12 cellular contexts compared by ENCODE assay signal in the genomic region with DNA sequence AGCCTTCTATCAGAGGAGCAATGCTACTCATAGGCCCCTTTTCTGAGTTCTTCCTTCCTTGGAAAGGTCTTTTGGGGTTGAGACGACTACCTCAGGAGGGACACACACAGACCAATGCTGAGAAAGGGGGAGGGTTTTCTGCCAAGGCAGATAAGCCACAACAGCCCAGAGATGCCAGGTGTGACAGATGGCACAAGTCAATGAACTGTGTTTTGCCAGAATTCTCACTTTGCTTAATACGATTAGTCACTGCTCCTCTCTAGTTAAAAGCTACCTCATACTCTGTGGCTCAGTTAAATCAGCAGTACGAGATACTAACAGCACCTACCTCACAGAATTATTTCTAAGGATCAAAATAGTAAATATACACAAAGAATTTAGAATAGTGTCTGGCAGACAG. TPM values are rescaled to one million over a fixed set of nuclear protein-coding genes. Genes with fewer than 3 reads are reported as not detected.
DNase-seq lines count a peak whose midpoint lies in the region; ATAC-seq and TF ChIP-seq lines count a peak whose summit lies in the region.
"Had no signal": no experiment of that assay in that cellular context is flagged by ENCODE, and none has a peak within 500 bp of the region (broad histone marks: within the 10 kb centered on the region; RNA-seq: fewer than 3 reads in every experiment).

No MANE protein-coding gene starts in this region.

- 0 out of 3 replicates have a peak, but pooled peaks have one; percentile 29 for ATAC-seq in DND-41 (ENCODE audit: insufficient read depth, low read depth)
- ATAC-seq in HG02571 (IDR thresholded peaks at IDR 0.05; ENCODE audit: unreplicated experiment) = no peak
- ATAC-seq: WTC11 had no signal

- peak overlapping the region; percentile 16; the same call in 1 of the 2 replicates for H3K4me2 ChIP-seq in DND-41 (ENCODE audit: insufficient read depth, low read length)

- TF ChIP-seq CTCF in DND-41 (IDR thresholded peaks at IDR 0.05; ENCODE audit: borderline replicate concordance, extremely low read depth, low read length, poor library complexity, severe bottlenecking) = no peak
- TF ChIP-seq CTCF in esophagus muscularis mucosa (IDR thresholded peaks at IDR 0.05) = no peak
- TF ChIP-seq CTCF in sigmoid colon (IDR thresholded peaks at IDR 0.05) = no peak

- no peak overlapping the region for H3K9ac ChIP-seq in DND-41 (ENCODE audit: low read depth, low read length)

- WGBS in esophagus muscularis mucosa = 45% methylated on average over 3 of the region's 3 CpGs
- 73 to 79% methylated on average over 3 of the region's 3 CpGs for WGBS in sigmoid colon, 2 donors

- no peaks in the 10 kb centered on the region for H3K9me3 ChIP-seq in DND-41 (ENCODE audit: insufficient read depth, low read length, severe bottlenecking)
- no peaks in the 10 kb centered on the region for H3K9me3 ChIP-seq in esophagus muscularis mucosa
- no peaks in the 10 kb centered on the region for H3K9me3 ChIP-seq in sigmoid colon
- H3K9me3 ChIP-seq: SJCRH30 had no signal

- H3K27ac ChIP-seq in DND-41 (ENCODE audit: low read length) = no peak overlapping the region
- peak overlapping the region; percentile 60 to 68 (median 64) for H3K27ac ChIP-seq in esophagus muscularis mucosa (replicated peaks in 1 of 4)
- H3K27ac ChIP-seq in sigmoid colon = peak overlapping the region in 3 of 4 donors; percentile 2 to 56 (median 39)
- H3K27ac ChIP-seq: SJCRH30 had no signal

- H2AFZ ChIP-seq in DND-41 (ENCODE audit: low read depth, low read length) = no peak overlapping the region

- H3K36me3 ChIP-seq in DND-41 (ENCODE audit: insufficient read depth, low read length) = peaks cover 93% of the 10 kb centered on the region
- peaks cover 0 to 39% (median 21%) of the 10 kb centered on the region in 4 donors for H3K36me3 ChIP-seq in esophagus muscularis mucosa
- H3K36me3 ChIP-seq in sigmoid colon = peaks cover 0 to 55% (median 12%) of the 10 kb centered on the region in 4 donors

- H3K27me3 ChIP-seq in DND-41 (ENCODE audit: insufficient read depth, low read length, poor library complexity) (no peaks in the 10 kb centered on the region), esophagus muscularis mucosa (no peaks in the 10 kb centered on the region), sigmoid colon (no peaks in the 10 kb centered on the region)
- H3K27me3 ChIP-seq: SJCRH30 had no signal

- peaks cover 26% of the 10 kb centered on the region for H3K4me1 ChIP-seq in DND-41 (ENCODE audit: insufficient read depth, low read length)
- H3K4me1 ChIP-seq in esophagus muscularis mucosa = peaks cover 10 to 62% (median 46%) of the 10 kb centered on the region in 4 donors
- H3K4me1 ChIP-seq in sigmoid colon = peaks cover 0 to 44% (median 28%) of the 10 kb centered on the region in 4 donors
- H3K4me1 ChIP-seq: SJCRH30 had no signal

- H4K20me1 ChIP-seq in DND-41 (ENCODE audit: insufficient read depth, low read length) = peaks cover 80% of the 10 kb centered on the region

- intact Hi-C loops in esophagus muscularis mucosa (cut with DNase I) (loop anchor here (10.0 kb wide), 2 partner anchors 206 to 296 kb away; partner anchors contain the start of genes HEATR3 and TENT4B), sigmoid colon (cut with DNase I) (loop anchor here (10.0 kb wide), 1 partner anchor 206 kb away; the partner anchor contains the start of gene TENT4B), posterior vena cava (cut with DNase I) (loop anchor here in 1 of 2 donors (10.0 kb wide), 1 partner anchor 326 kb away; no protein-coding TSS in a partner anchor)

- no peak overlapping the region for H3K4me3 ChIP-seq in DND-41 (ENCODE audit: low read depth in 1 of 2, low read length in 2 of 2)
- H3K4me3 ChIP-seq in esophagus muscularis mucosa = no peak overlapping the region
- H3K4me3 ChIP-seq in sigmoid colon = no peak overlapping the region
- H3K4me3 ChIP-seq: SJCRH30 had no signal

- no peak for DNase-seq in DND-41
- peak; percentile 8 for DNase-seq in NCI-H446 treated with DMSO at 0.1 percent for 48 hours (lab: John Stamatoyannopoulos, UW)
- DNase-seq in esophagus muscularis mucosa (ENCODE audit: extremely low spot score) = no peak
- DNase-seq in sigmoid colon = no peak
- DNase-seq in posterior vena cava (ENCODE audit: low spot score) = no peak
- DNase-seq in nucleus accumbens (lab: John Stamatoyannopoulos, UW) = no peak
- DNase-seq: activated effector memory CD4-positive, alpha-beta T cell treated with Interleukin-2 at 50 U/mL for 16 hours; NCI-H510A treated with DMSO at 0.1 percent for 48 hours; posterior cingulate gyrus; SJCRH30 had no signal

- no peak for TF ChIP-seq EP300 in esophagus muscularis mucosa (IDR thresholded peaks at IDR 0.05)
- no peak for TF ChIP-seq EP300 in sigmoid colon (IDR thresholded peaks at IDR 0.05)

- H3K79me2 ChIP-seq in DND-41 (ENCODE audit: insufficient read depth, low read length) = peaks cover 99% of the 10 kb centered on the region

- TF ChIP-seq POLR2A in esophagus muscularis mucosa (IDR thresholded peaks at IDR 0.05; ENCODE audit: low read depth) = no peak
- TF ChIP-seq POLR2A in sigmoid colon (IDR thresholded peaks at IDR 0.05) = no peak

RNA-seq across cellular contexts. Expression of gene BRD7, which starts 8.0 kb away (rescaled TPM):
- 10 to 100 TPM; 49.5 to 68.1 (median 56.5) TPM for total RNA-seq in esophagus muscularis mucosa
- total RNA-seq in sigmoid colon = 10 to 100 TPM; 52.0 to 56.4 (median 53.7) TPM
- polyA plus RNA-seq in sigmoid colon = 10 to 100 TPM; 34.2 to 38.6 (median 38.6) TPM
- 10 to 100 TPM; 54.5 to 71.3 TPM for total RNA-seq in posterior vena cava
